ENCODE assay signal across 8 cellular contexts in genomic region chr3:40452562-40452875, GRCh38. TPM values are rescaled to one million over a fixed set of nuclear protein-coding genes. Genes with fewer than 3 reads are reported as not detected.
DNase-seq lines count a peak whose midpoint lies in the region; ATAC-seq, FAIRE-seq and TF ChIP-seq lines count a peak whose summit lies in the region.

No MANE protein-coding gene starts in this region.

- H3K4me3 ChIP-seq in iPS-18a (ENCODE audit: low read length): peak overlapping the region; percentile 66

- H3K4me1 Mint-ChIP-seq in HFFc6 (ENCODE audit: low read depth): peaks cover 53% of the 10 kb centered on the region
- H3K4me1 Mint-ChIP-seq in activated T-helper 1 cell treated with anti-CD3 and anti-CD28 coated beads, Interleukin-12 subunit alpha, Interleukin-12 subunit beta, Interleukin-2, Interleukin-4 antibody, amounts not matched to agents 30 ng/mL and 10 ng/mL and 1 ng/mL, durations not matched to agents 14 hours and 24 hours and 36 hours (ENCODE audit: low read depth): peaks cover 35% of the 10 kb centered on the region
- peaks cover 21% of the 10 kb centered on the region for H3K4me1 Mint-ChIP-seq in stimulated activated effector memory CD8-positive, alpha-beta T cell treated with anti-CD3 and anti-CD28 coated beads, Interleukin-12 subunit alpha, Interleukin-12 subunit beta, amount 100 ng/mL, for 72 hours

- no peaks in the 10 kb centered on the region for H3K9me3 ChIP-seq in iPS-18a (ENCODE audit: control insufficient read depth, low read depth, low read length)

- peak overlapping the region; percentile 86 for H3K27ac Mint-ChIP-seq in HFFc6
- H3K27ac Mint-ChIP-seq in activated T-helper 1 cell treated with anti-CD3 and anti-CD28 coated beads, Interleukin-12 subunit alpha, Interleukin-12 subunit beta, Interleukin-2, Interleukin-4 antibody, amounts not matched to agents 30 ng/mL and 10 ng/mL and 1 ng/mL, durations not matched to agents 14 hours and 24 hours and 36 hours: peak overlapping the region; percentile 96
- H3K27ac Mint-ChIP-seq in stimulated activated effector memory CD8-positive, alpha-beta T cell treated with anti-CD3 and anti-CD28 coated beads, Interleukin-12 subunit alpha, Interleukin-12 subunit beta, amount 100 ng/mL, for 72 hours: peak overlapping the region; percentile 94

- peaks cover 15% of the 10 kb centered on the region for H3K36me3 Mint-ChIP-seq in HFFc6 (ENCODE audit: low read depth)
- H3K36me3 Mint-ChIP-seq in activated T-helper 1 cell treated with anti-CD3 and anti-CD28 coated beads, Interleukin-12 subunit alpha, Interleukin-12 subunit beta, Interleukin-2, Interleukin-4 antibody, amounts not matched to agents 30 ng/mL and 10 ng/mL and 1 ng/mL, durations not matched to agents 14 hours and 24 hours and 36 hours (ENCODE audit: low read depth): peaks cover 5% of the 10 kb centered on the region
- H3K36me3 Mint-ChIP-seq in stimulated activated effector memory CD8-positive, alpha-beta T cell treated with anti-CD3 and anti-CD28 coated beads, Interleukin-12 subunit alpha, Interleukin-12 subunit beta, amount 100 ng/mL, for 72 hours: peaks cover 18% of the 10 kb centered on the region

- H3K9ac ChIP-seq in iPS-18a (ENCODE audit: low read length): peak overlapping the region; percentile 71

- TF ChIP-seq CTCF in HFFc6 (IDR thresholded peaks at IDR 0.05): no peak

- no peaks in the 10 kb centered on the region for H3K27me3 ChIP-seq in iPS-18a (ENCODE audit: control insufficient read depth, insufficient read depth, low read length)

- DNase-seq in HFFc6 (no peak), sciatic nerve (ENCODE audit: low spot score) (no peak), urothelium cell line (ENCODE audit: low spot score) (no peak)
- DNase-seq in activated T-helper 1 cell treated with anti-CD3 and anti-CD28 coated beads, Interleukin-12 subunit alpha, Interleukin-12 subunit beta, Interleukin-2, Interleukin-4 antibody, amounts not matched to agents 30 ng/mL and 10 ng/mL and 1 ng/mL, durations not matched to agents 14 hours and 24 hours and 36 hours (ENCODE audit: low spot score): no peak
- no peak for DNase-seq in stimulated activated effector memory CD8-positive, alpha-beta T cell treated with anti-CD3 and anti-CD28 coated beads, Interleukin-12 subunit alpha, Interleukin-12 subunit beta, amount 100 ng/mL, for 72 hours (ENCODE audit: low spot score in 2 of 2)

- no peaks in the 10 kb centered on the region for H3K36me3 ChIP-seq in iPS-18a (ENCODE audit: control insufficient read depth, low read depth, low read length)

- ATAC-seq in stimulated activated effector memory CD8-positive, alpha-beta T cell treated with anti-CD3 and anti-CD28 coated beads, Interleukin-12 subunit alpha, Interleukin-12 subunit beta, amount 100 ng/mL, for 72 hours: no peak
- ATAC-seq in HG03045 (IDR thresholded peaks at IDR 0.05; ENCODE audit: unreplicated experiment): no peak
- ATAC-seq in sciatic nerve: no peak
- ATAC-seq in HG03469 (IDR thresholded peaks at IDR 0.05; ENCODE audit: unreplicated experiment): no peak

- FAIRE-seq in urothelium cell line (lab: Jason Lieb, UNC): no peak

- peak overlapping the region; percentile 94 for H3K4me3 Mint-ChIP-seq in HFFc6
- H3K4me3 Mint-ChIP-seq in activated T-helper 1 cell treated with anti-CD3 and anti-CD28 coated beads, Interleukin-12 subunit alpha, Interleukin-12 subunit beta, Interleukin-2, Interleukin-4 antibody, amounts not matched to agents 30 ng/mL and 10 ng/mL and 1 ng/mL, durations not matched to agents 14 hours and 24 hours and 36 hours: peak overlapping the region; percentile 91
- H3K4me3 Mint-ChIP-seq in stimulated activated effector memory CD8-positive, alpha-beta T cell treated with anti-CD3 and anti-CD28 coated beads, Interleukin-12 subunit alpha, Interleukin-12 subunit beta, amount 100 ng/mL, for 72 hours: peak overlapping the region; percentile 92

- peaks cover 4% of the 10 kb centered on the region for H3K27me3 Mint-ChIP-seq in HFFc6 (ENCODE audit: insufficient read depth)
- H3K27me3 Mint-ChIP-seq in activated T-helper 1 cell treated with anti-CD3 and anti-CD28 coated beads, Interleukin-12 subunit alpha, Interleukin-12 subunit beta, Interleukin-2, Interleukin-4 antibody, amounts not matched to agents 30 ng/mL and 10 ng/mL and 1 ng/mL, durations not matched to agents 14 hours and 24 hours and 36 hours (ENCODE audit: insufficient read depth): no peaks in the 10 kb centered on the region

- peak overlapping the region; percentile 13 for H3K27ac ChIP-seq in iPS-18a (ENCODE audit: low read length)

- intact Hi-C loops in activated T-helper 1 cell treated with anti-CD3 and anti-CD28 coated beads, Interleukin-12 subunit alpha, Interleukin-12 subunit beta, Interleukin-2, Interleukin-4 antibody, amounts not matched to agents 30 ng/mL and 10 ng/mL and 1 ng/mL, durations not matched to agents 14 hours and 24 hours and 36 hours (cut with micrococcal nuclease): loop anchor here (1.0 to 2.0 kb wide), 4 partner anchors 54 to 1560 kb away; partner anchors contain the start of genes CTNNB1 and ZNF620
- intact Hi-C loops in sciatic nerve (cut with DNase I): no loop called here

- peaks cover 5% of the 10 kb centered on the region; the same call in 1 of the 2 replicates for H3K9me3 Mint-ChIP-seq in HFFc6
- H3K9me3 Mint-ChIP-seq in activated T-helper 1 cell treated with anti-CD3 and anti-CD28 coated beads, Interleukin-12 subunit alpha, Interleukin-12 subunit beta, Interleukin-2, Interleukin-4 antibody, amounts not matched to agents 30 ng/mL and 10 ng/mL and 1 ng/mL, durations not matched to agents 14 hours and 24 hours and 36 hours: no peaks in the 10 kb centered on the region
- H3K9me3 Mint-ChIP-seq in stimulated activated effector memory CD8-positive, alpha-beta T cell treated with anti-CD3 and anti-CD28 coated beads, Interleukin-12 subunit alpha, Interleukin-12 subunit beta, amount 100 ng/mL, for 72 hours: peaks cover 2% of the 10 kb centered on the region

- H3K4me1 ChIP-seq in iPS-18a (ENCODE audit: control insufficient read depth, low read depth, low read length): no peaks in the 10 kb centered on the region

RNA-seq across cellular contexts. Expression of gene RPL14, which starts 4.6 kb away (rescaled TPM):
- total RNA-seq in HFFc6 (2021; fragmentation: NEBNext Ultra II Directional; extraction: Animal tissue kit (Norgen Biotek cat#: 25700)): 1,000 to 10,000 TPM; 1,695 to 2,062 (median 1,834) TPM
- total RNA-seq in activated T-helper 1 cell treated with anti-CD3 and anti-CD28 coated beads, Interleukin-12 subunit alpha, Interleukin-12 subunit beta, Interleukin-2, Interleukin-4 antibody, amounts not matched to agents 30 ng/mL and 10 ng/mL and 1 ng/mL, durations not matched to agents 14 hours and 24 hours and 36 hours: 2,245 and 2,326 TPM in 2 replicates
- 1,368 TPM for total RNA-seq in sciatic nerve

RNA-seq across cellular contexts. Expression of gene ZNF619, which starts 24.4 kb away (rescaled TPM):
- 1 to 10 TPM; 3.2 to 5.1 (median 4.7) TPM for total RNA-seq in HFFc6 (2021; fragmentation: NEBNext Ultra II Directional; extraction: Animal tissue kit (Norgen Biotek cat#: 25700))
- 7.1 and 8.2 TPM in 2 replicates for total RNA-seq in activated T-helper 1 cell treated with anti-CD3 and anti-CD28 coated beads, Interleukin-12 subunit alpha, Interleukin-12 subunit beta, Interleukin-2, Interleukin-4 antibody, amounts not matched to agents 30 ng/mL and 10 ng/mL and 1 ng/mL, durations not matched to agents 14 hours and 24 hours and 36 hours
- total RNA-seq in sciatic nerve: 7.3 TPM

RNA-seq across cellular contexts. Expression of gene ZNF620, which starts 53.3 kb away (rescaled TPM):
- total RNA-seq in HFFc6 (2021; fragmentation: NEBNext Ultra II Directional; extraction: Animal tissue kit (Norgen Biotek cat#: 25700)): 1 to 10 TPM in 1 of 6 experiments, under 1 TPM in 5; 0.54 to 1.2 (median 0.69) TPM
- 5.5 and 6.0 TPM in 2 replicates for total RNA-seq in activated T-helper 1 cell treated with anti-CD3 and anti-CD28 coated beads, Interleukin-12 subunit alpha, Interleukin-12 subunit beta, Interleukin-2, Interleukin-4 antibody, amounts not matched to agents 30 ng/mL and 10 ng/mL and 1 ng/mL, durations not matched to agents 14 hours and 24 hours and 36 hours
- total RNA-seq in sciatic nerve: 6.1 TPM
